ENCODE assay signal across 8 cellular contexts in genomic region chr3:141414800-141415462, GRCh38. TPM values are rescaled to one million over a fixed set of nuclear protein-coding genes. Genes with fewer than 3 reads are reported as not detected.
DNase-seq lines count a peak whose midpoint lies in the region; ATAC-seq and TF ChIP-seq lines count a peak whose summit lies in the region.

No MANE protein-coding gene starts in this region.

- in situ Hi-C loops in astrocyte of the spinal cord (cut with HindIII; ENCODE audit: low sequenced_read_pairs) (no loop called here), ACHN (cut with HindIII; ENCODE audit: low pct_ligation_motif_present, low pct_unique_long_range_greater_than_20kb, low sequenced_read_pairs) (no loop called here)

- peaks cover 2% of the 10 kb centered on the region for H3K9me3 Mint-ChIP-seq in memory B cell

- intact Hi-C loops in vagina (cut with DNase I): loop anchor here (10.0 kb wide), 1 partner anchor 50 kb away; the partner anchor contains the start of gene ZBTB38

- no peaks in the 10 kb centered on the region for H3K27me3 Mint-ChIP-seq in memory B cell

- peak overlapping the region; percentile 98 for H3K27ac ChIP-seq in vagina
- no peak overlapping the region for H3K27ac ChIP-seq in WERI-Rb-1

- H3K4me3 ChIP-seq in astrocyte of the spinal cord (ENCODE audit: low read depth, low read length): no peak overlapping the region
- no peak overlapping the region for H3K4me3 ChIP-seq in vagina
- H3K4me3 ChIP-seq in WERI-Rb-1 (ENCODE audit: low read depth, low read length): no peak overlapping the region

- H3K27ac Mint-ChIP-seq in memory B cell: peak overlapping the region; percentile 99

- no peaks in the 10 kb centered on the region for H3K27me3 ChIP-seq in vagina
- no peaks in the 10 kb centered on the region for H3K27me3 ChIP-seq in WERI-Rb-1 (ENCODE audit: insufficient read depth, low read depth, severe bottlenecking)

- no peaks in the 10 kb centered on the region for H3K9me3 ChIP-seq in vagina
- H3K9me3 ChIP-seq in WERI-Rb-1 (ENCODE audit: severe bottlenecking): no peaks in the 10 kb centered on the region

- peaks cover 81% of the 10 kb centered on the region for H3K4me1 ChIP-seq in vagina

- no peak overlapping the region for H3K4me3 Mint-ChIP-seq in memory B cell

- DNase-seq in stimulated activated CD4-positive, alpha-beta T cell treated with anti-CD3 and anti-CD28 coated beads, Interleukin-15, amount 100 ng/mL, for 24 hours: peak; percentile 14
- no peak for DNase-seq in stimulated activated CD4-positive, alpha-beta T cell treated with anti-CD3 and anti-CD28 coated beads, Interleukin-4, amount 100 ng/mL, for 4 hours
- DNase-seq in astrocyte of the spinal cord (ENCODE audit: low read depth, low spot score) (peak; percentile 80), memory B cell (ENCODE audit: low spot score in 2 of 2) (no peak), vagina (ENCODE audit: extremely low spot score in 2 of 2) (no peak), ACHN (no peak), WERI-Rb-1 (no peak), DMS79 (lab: John Stamatoyannopoulos, UW) (no peak)

- H3K4me1 Mint-ChIP-seq in memory B cell: peaks cover 43% of the 10 kb centered on the region

- TF ChIP-seq POLR2A in vagina (IDR thresholded peaks at IDR 0.05): no peak

- no peak for ATAC-seq in memory B cell (ENCODE audit: low read depth)

- peaks cover 0 to 16% of the 10 kb centered on the region in 2 donors for H3K36me3 ChIP-seq in vagina
- peaks cover 20% of the 10 kb centered on the region for H3K36me3 ChIP-seq in WERI-Rb-1

- TF ChIP-seq CTCF in astrocyte of the spinal cord (IDR thresholded peaks at IDR 0.05; ENCODE audit: low read depth, low read length) (no peak), vagina (IDR thresholded peaks at IDR 0.05) (no peak), WERI-Rb-1 (IDR thresholded peaks at IDR 0.05; ENCODE audit: low read depth, low read length) (no peak)

- H3K36me3 Mint-ChIP-seq in memory B cell: peaks cover 42% of the 10 kb centered on the region

RNA-seq across cellular contexts. Expression of gene ZBTB38, which starts 46.6 kb away (rescaled TPM):
- 88.6 TPM for total RNA-seq in vagina

Comparison
In these comparisons a context has a peak if more than half of its experiments do, and no peak if none do; other contexts are left out.
1. DNase-seq: peak in stimulated activated CD4-positive, alpha-beta T cell treated with anti-CD3 and anti-CD28 coated beads, Interleukin-15, amount 100 ng/mL, for 24 hours (single experiment) and astrocyte of the spinal cord (single experiment); none in stimulated activated CD4-positive, alpha-beta T cell treated with anti-CD3 and anti-CD28 coated beads, Interleukin-4, amount 100 ng/mL, for 4 hours (0 of 2), memory B cell (0 of 2), vagina (0 of 2), ACHN (single experiment), WERI-Rb-1 (single experiment) and DMS79 (single experiment).